1 cellular context compared by ENCODE assay signal in the genomic region with DNA sequence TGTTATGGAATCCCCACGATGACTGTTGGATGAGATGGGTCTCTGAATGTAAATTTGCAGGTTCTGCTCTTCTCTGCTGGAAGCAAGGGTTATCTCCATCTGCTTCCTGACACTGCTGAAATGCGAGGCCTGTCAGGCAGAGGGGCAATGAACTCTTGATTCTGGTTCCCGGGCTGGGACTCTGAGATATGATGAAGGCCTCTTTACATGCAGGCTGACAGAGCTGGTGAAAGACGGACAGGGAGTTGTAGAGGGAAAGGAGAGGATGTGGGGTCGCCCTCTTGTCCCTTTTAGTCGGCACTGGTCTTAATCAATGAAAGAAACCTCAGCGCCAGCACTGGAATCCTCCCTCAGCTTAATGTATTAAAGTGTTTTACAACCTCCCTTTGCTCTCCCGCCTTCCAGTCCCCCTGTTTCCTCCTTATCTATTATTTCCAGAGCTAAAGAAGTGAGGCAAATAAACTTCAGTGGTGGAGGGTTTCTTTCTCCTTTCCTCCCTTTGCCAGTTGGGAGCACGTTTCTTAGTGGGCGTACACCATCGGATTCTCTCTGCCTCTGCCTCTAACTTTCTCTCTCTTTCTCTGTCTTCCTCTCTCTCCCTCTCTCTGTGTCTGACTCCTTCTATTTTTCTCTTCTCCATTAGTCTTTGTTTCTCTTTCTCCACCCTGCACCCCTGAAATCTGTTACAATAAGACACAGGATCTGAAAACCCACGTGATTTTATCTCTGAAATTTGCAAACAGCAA.
TF ChIP-seq lines count a peak whose summit lies in the region.

No MANE protein-coding gene starts in this region.

TF ChIP-seq in HEK293, 187 proteins besides CTCF, POLR2A, EP300 and RAD21 (continued from another document):
- TF ChIP-seq, protein P1, sequence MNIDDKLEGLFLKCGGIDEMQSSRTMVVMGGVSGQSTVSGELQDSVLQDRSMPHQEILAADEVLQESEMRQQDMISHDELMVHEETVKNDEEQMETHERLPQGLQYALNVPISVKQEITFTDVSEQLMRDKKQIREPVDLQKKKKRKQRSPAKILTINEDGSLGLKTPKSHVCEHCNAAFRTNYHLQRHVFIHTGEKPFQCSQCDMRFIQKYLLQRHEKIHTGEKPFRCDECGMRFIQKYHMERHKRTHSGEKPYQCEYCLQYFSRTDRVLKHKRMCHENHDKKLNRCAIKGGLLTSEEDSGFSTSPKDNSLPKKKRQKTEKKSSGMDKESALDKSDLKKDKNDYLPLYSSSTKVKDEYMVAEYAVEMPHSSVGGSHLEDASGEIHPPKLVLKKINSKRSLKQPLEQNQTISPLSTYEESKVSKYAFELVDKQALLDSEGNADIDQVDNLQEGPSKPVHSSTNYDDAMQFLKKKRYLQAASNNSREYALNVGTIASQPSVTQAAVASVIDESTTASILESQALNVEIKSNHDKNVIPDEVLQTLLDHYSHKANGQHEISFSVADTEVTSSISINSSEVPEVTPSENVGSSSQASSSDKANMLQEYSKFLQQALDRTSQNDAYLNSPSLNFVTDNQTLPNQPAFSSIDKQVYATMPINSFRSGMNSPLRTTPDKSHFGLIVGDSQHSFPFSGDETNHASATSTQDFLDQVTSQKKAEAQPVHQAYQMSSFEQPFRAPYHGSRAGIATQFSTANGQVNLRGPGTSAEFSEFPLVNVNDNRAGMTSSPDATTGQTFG (tag by site-specific recombination; IDR thresholded peaks at IDR 0.05; ENCODE audit: borderline replicate concordance), result no peak
- peak; percentile 72 for TF ChIP-seq ZNF366 (tag by site-specific recombination; conservative IDR thresholded peaks at IDR 0.05)
- TF ChIP-seq ZNF610 (tag by site-specific recombination; IDR thresholded peaks at IDR 0.05; ENCODE audit: borderline replicate concordance), result no peak
- TF ChIP-seq, protein P2, sequence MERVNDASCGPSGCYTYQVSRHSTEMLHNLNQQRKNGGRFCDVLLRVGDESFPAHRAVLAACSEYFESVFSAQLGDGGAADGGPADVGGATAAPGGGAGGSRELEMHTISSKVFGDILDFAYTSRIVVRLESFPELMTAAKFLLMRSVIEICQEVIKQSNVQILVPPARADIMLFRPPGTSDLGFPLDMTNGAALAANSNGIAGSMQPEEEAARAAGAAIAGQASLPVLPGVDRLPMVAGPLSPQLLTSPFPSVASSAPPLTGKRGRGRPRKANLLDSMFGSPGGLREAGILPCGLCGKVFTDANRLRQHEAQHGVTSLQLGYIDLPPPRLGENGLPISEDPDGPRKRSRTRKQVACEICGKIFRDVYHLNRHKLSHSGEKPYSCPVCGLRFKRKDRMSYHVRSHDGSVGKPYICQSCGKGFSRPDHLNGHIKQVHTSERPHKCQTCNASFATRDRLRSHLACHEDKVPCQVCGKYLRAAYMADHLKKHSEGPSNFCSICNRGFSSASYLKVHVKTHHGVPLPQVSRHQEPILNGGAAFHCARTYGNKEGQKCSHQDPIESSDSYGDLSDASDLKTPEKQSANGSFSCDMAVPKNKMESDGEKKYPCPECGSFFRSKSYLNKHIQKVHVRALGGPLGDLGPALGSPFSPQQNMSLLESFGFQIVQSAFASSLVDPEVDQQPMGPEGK (tag by site-specific recombination; IDR thresholded peaks at IDR 0.05), result no peak
- TF ChIP-seq ZNF335 (tag by site-specific recombination; conservative IDR thresholded peaks at IDR 0.05), result 0 out of 2 replicates have a peak, but pooled peaks have one; percentile 13
- peak; percentile 92 for TF ChIP-seq PRDM1 (tag by site-specific recombination; IDR thresholded peaks at IDR 0.05)
- TF ChIP-seq ZNF600 (tag by site-specific recombination; IDR thresholded peaks at IDR 0.05), result peak; percentile 62
- no peak for TF ChIP-seq BCL11A (tag by site-specific recombination; IDR thresholded peaks at IDR 0.05; ENCODE audit: low read depth)
- no peak for TF ChIP-seq ZNF114 (tag by site-specific recombination; IDR thresholded peaks at IDR 0.05)
- TF ChIP-seq EGR2 (tag by site-specific recombination; IDR thresholded peaks at IDR 0.05; ENCODE audit: low read depth), result no peak
- TF ChIP-seq BCL11B (tag by site-specific recombination; IDR thresholded peaks at IDR 0.05; ENCODE audit: low read depth), result no peak
